ENCODE assay signal across 25 cellular contexts in the genomic region with DNA sequence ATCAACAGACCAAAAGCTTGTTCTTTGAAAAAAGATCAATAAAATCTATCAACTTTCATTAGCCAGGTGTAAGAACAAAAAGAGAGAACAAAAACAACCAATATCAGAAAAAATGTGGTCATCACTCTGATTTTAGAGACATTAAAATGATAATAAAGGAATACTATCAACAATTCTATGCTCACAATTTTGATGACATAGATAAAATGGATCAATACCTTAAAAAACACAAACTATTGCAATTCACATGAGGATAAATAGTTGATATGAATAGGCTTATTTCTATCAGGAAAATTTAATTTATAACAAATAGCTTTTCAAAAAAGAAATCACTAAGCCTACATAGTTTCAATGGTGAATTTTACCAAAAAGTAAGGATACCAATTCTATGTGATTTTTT.
"Had no signal": no experiment of that assay in that cellular context is flagged by ENCODE, and none has a peak within 500 bp of the region (broad histone marks: within the 10 kb centered on the region; RNA-seq: fewer than 3 reads in every experiment).

No MANE protein-coding gene starts in this region.

- H3K27ac ChIP-seq: colonic mucosa, coronary artery, dorsolateral prefrontal cortex, epithelial cell of prostate, esophagus muscularis mucosa, esophagus squamous epithelium, foreskin keratinocyte, gastrocnemius medialis, gastroesophageal sphincter, heart left ventricle, heart right ventricle had no signal

- FAIRE-seq: endothelial cell of umbilical vein had no signal

- H3K4me3 ChIP-seq: colonic mucosa, coronary artery, dorsolateral prefrontal cortex, esophagus muscularis mucosa, esophagus squamous epithelium, gastrocnemius medialis, gastroesophageal sphincter, heart left ventricle, heart right ventricle had no signal

- H3K9me3 ChIP-seq: colonic mucosa, esophagus muscularis mucosa, gastrocnemius medialis, gastroesophageal sphincter, heart left ventricle had no signal

- H3K27me3 ChIP-seq: colonic mucosa, dorsolateral prefrontal cortex, esophagus muscularis mucosa, esophagus squamous epithelium, foreskin keratinocyte, gastrocnemius medialis, gastroesophageal sphincter, heart left ventricle, heart right ventricle had no signal

- H3K36me3 ChIP-seq: colonic mucosa, esophagus muscularis mucosa, esophagus squamous epithelium, gastrocnemius medialis, gastroesophageal sphincter, heart left ventricle, heart right ventricle had no signal

- DNase-seq: colonic mucosa; cortex of kidney; dermis blood vessel endothelial cell; dorsolateral prefrontal cortex; effector CD4-positive, alpha-beta T cell; effector CD8-positive, alpha-beta T cell; effector memory CD4-positive, alpha-beta T cell; effector memory CD8-positive, alpha-beta T cell; endodermal cell; erythroblast; esophagus squamous epithelium; foreskin fibroblast; foreskin keratinocyte; foreskin melanocyte; gastrocnemius medialis; glutamatergic neuron; head of caudate nucleus; heart left ventricle; heart right ventricle had no signal

- ATAC-seq: effector memory CD8-positive, alpha-beta T cell; esophagus mucosa; foreskin keratinocyte; gastrocnemius medialis; gastroesophageal sphincter; heart left ventricle; heart right ventricle had no signal

- H3K4me1 ChIP-seq: colonic mucosa, esophagus muscularis mucosa, esophagus squamous epithelium, foreskin keratinocyte, gastrocnemius medialis, gastroesophageal sphincter, heart left ventricle, heart right ventricle had no signal
